Comparison of ENCODE assay signal across 1 cellular context in the genomic region with DNA sequence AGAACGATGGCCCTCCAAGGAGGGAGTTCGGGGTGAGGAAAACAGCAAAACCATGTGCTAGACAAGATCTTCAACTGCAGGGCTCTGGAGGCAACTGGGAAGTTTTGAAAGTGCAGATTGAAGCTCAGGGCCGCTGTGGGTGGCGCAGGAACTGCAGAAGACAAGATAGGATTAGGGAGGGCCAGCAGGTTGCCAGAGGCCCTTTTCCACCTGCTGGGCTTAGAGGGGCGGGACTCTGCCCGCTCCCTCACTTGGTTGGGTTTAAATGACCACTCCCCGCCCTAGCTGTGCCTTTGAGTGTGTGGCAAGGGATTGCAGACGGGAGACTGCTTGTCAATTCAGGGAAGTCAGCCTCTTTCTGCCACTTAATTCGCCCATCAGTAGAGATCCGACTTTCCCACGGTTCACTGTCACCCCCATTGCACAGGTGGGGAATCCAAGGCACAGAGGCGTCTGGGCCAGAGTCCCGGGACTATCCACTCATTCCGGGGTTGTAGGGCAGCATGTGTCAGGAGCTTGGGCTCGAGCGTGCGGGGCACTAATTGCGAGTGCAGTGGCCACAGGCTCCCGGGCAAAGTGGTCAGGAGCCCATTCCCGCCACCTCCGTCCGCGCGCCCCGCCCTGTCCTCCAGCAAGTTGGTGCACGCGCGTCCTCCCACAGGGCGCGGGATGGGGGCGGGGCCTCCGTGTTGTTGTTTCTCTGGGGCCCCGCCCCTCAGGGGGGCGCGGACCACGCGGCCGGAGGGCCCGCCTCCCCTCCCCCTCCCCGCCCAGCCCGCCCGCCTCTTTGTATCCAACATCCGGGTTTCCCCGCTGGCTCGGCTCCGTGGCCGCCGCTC.
TF ChIP-seq lines count a peak whose summit lies in the region.

A gene (plus strand): TSS at position 816 of the 839 bp plus-strand sequence. CDS start 433 bp downstream, outside the sequence.

TF ChIP-seq in GM12878, 131 proteins besides CTCF, POLR2A, EP300 and RAD21 (continued from another document):
- TF ChIP-seq, protein P1, sequence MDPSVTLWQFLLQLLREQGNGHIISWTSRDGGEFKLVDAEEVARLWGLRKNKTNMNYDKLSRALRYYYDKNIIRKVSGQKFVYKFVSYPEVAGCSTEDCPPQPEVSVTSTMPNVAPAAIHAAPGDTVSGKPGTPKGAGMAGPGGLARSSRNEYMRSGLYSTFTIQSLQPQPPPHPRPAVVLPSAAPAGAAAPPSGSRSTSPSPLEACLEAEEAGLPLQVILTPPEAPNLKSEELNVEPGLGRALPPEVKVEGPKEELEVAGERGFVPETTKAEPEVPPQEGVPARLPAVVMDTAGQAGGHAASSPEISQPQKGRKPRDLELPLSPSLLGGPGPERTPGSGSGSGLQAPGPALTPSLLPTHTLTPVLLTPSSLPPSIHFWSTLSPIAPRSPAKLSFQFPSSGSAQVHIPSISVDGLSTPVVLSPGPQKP (IDR thresholded peaks at IDR 0.05; ENCODE audit: low read depth, low read length): no peak
- TF ChIP-seq TBL1XR1 (IDR thresholded peaks at IDR 0.05; ENCODE audit: low read depth, low read length): no peak
- no peak for TF ChIP-seq BRCA1 (IDR thresholded peaks at IDR 0.05; ENCODE audit: low read depth, low read length)
- TF ChIP-seq BHLHE40 (IDR thresholded peaks at IDR 0.05; ENCODE audit: borderline replicate concordance in 1 of 2, low read depth in 2 of 2, low read length in 1 of 2): peak; percentile 69 to 84
- TF ChIP-seq YY1 (IDR thresholded peaks at IDR 0.05; ENCODE audit: low read depth, low read length): peak; percentile 77
- peak; percentile 79; the same call in 1 of the 2 replicates for TF ChIP-seq RB1 (IDR thresholded peaks at IDR 0.05; ENCODE audit: borderline replicate concordance)
- TF ChIP-seq, protein P2, sequence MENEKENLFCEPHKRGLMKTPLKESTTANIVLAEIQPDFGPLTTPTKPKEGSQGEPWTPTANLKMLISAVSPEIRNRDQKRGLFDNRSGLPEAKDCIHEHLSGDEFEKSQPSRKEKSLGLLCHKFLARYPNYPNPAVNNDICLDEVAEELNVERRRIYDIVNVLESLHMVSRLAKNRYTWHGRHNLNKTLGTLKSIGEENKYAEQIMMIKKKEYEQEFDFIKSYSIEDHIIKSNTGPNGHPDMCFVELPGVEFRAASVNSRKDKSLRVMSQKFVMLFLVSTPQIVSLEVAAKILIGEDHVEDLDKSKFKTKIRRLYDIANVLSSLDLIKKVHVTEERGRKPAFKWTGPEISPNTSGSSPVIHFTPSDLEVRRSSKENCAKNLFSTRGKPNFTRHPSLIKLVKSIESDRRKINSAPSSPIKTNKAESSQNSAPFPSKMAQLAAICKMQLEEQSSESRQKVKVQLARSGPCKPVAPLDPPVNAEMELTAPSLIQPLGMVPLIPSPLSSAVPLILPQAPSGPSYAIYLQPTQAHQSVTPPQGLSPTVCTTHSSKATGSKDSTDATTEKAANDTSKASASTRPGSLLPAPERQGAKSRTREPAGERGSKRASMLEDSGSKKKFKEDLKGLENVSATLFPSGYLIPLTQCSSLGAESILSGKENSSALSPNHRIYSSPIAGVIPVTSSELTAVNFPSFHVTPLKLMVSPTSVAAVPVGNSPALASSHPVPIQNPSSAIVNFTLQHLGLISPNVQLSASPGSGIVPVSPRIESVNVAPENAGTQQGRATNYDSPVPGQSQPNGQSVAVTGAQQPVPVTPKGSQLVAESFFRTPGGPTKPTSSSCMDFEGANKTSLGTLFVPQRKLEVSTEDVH (IDR thresholded peaks at IDR 0.05; ENCODE audit: low read depth, partially characterized antibody): no peak
- TF ChIP-seq FOXK2 (IDR thresholded peaks at IDR 0.05): peak; percentile 73
- peak; percentile 57; the same call in 1 of the 2 replicates for TF ChIP-seq SIN3A (IDR thresholded peaks at IDR 0.05; ENCODE audit: low read depth, low read length)
- no peak for TF ChIP-seq ZNF217 (IDR thresholded peaks at IDR 0.05)
- TF ChIP-seq SMC3 (IDR thresholded peaks at IDR 0.05; ENCODE audit: borderline replicate concordance, low read length): no peak
- no peak for TF ChIP-seq NR2F1 (conservative IDR thresholded peaks at IDR 0.05)
- TF ChIP-seq MXI1 (IDR thresholded peaks at IDR 0.05; ENCODE audit: low read depth, low read length): peak; percentile 45; the same call in 1 of the 2 replicates
- TF ChIP-seq ZNF207 (IDR thresholded peaks at IDR 0.05; ENCODE audit: borderline replicate concordance): no peak
- no peak for TF ChIP-seq PAX8 (IDR thresholded peaks at IDR 0.05)
